1 cellular context compared by ENCODE assay signal in the genomic region with DNA sequence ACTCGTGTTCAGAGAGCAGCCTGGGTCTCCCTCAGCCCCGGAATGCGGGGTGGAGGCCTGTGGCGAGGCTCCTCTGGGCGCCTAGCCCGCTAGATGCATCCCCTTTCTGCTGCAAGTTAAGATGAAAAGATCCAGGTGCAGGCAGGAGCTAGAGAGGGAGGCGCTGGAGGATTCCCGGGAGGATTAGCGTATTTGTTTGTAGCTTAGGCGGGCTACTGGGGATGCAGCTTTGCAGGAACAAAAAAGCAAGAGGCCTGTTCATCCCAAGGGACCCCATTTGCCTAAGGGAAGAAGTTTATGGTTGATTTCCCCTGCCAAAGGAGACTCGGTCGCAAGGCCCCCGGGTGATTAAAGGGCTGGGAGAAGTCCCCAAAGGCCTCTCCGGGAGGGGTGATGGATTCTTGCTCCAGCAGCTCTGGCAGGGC.
TF ChIP-seq lines count a peak whose summit lies in the region.

No MANE protein-coding gene starts in this region.

TF ChIP-seq in GM23338, 12 proteins besides CTCF, POLR2A, EP300 and RAD21 (continued from another document):
- TF ChIP-seq, protein P1, sequence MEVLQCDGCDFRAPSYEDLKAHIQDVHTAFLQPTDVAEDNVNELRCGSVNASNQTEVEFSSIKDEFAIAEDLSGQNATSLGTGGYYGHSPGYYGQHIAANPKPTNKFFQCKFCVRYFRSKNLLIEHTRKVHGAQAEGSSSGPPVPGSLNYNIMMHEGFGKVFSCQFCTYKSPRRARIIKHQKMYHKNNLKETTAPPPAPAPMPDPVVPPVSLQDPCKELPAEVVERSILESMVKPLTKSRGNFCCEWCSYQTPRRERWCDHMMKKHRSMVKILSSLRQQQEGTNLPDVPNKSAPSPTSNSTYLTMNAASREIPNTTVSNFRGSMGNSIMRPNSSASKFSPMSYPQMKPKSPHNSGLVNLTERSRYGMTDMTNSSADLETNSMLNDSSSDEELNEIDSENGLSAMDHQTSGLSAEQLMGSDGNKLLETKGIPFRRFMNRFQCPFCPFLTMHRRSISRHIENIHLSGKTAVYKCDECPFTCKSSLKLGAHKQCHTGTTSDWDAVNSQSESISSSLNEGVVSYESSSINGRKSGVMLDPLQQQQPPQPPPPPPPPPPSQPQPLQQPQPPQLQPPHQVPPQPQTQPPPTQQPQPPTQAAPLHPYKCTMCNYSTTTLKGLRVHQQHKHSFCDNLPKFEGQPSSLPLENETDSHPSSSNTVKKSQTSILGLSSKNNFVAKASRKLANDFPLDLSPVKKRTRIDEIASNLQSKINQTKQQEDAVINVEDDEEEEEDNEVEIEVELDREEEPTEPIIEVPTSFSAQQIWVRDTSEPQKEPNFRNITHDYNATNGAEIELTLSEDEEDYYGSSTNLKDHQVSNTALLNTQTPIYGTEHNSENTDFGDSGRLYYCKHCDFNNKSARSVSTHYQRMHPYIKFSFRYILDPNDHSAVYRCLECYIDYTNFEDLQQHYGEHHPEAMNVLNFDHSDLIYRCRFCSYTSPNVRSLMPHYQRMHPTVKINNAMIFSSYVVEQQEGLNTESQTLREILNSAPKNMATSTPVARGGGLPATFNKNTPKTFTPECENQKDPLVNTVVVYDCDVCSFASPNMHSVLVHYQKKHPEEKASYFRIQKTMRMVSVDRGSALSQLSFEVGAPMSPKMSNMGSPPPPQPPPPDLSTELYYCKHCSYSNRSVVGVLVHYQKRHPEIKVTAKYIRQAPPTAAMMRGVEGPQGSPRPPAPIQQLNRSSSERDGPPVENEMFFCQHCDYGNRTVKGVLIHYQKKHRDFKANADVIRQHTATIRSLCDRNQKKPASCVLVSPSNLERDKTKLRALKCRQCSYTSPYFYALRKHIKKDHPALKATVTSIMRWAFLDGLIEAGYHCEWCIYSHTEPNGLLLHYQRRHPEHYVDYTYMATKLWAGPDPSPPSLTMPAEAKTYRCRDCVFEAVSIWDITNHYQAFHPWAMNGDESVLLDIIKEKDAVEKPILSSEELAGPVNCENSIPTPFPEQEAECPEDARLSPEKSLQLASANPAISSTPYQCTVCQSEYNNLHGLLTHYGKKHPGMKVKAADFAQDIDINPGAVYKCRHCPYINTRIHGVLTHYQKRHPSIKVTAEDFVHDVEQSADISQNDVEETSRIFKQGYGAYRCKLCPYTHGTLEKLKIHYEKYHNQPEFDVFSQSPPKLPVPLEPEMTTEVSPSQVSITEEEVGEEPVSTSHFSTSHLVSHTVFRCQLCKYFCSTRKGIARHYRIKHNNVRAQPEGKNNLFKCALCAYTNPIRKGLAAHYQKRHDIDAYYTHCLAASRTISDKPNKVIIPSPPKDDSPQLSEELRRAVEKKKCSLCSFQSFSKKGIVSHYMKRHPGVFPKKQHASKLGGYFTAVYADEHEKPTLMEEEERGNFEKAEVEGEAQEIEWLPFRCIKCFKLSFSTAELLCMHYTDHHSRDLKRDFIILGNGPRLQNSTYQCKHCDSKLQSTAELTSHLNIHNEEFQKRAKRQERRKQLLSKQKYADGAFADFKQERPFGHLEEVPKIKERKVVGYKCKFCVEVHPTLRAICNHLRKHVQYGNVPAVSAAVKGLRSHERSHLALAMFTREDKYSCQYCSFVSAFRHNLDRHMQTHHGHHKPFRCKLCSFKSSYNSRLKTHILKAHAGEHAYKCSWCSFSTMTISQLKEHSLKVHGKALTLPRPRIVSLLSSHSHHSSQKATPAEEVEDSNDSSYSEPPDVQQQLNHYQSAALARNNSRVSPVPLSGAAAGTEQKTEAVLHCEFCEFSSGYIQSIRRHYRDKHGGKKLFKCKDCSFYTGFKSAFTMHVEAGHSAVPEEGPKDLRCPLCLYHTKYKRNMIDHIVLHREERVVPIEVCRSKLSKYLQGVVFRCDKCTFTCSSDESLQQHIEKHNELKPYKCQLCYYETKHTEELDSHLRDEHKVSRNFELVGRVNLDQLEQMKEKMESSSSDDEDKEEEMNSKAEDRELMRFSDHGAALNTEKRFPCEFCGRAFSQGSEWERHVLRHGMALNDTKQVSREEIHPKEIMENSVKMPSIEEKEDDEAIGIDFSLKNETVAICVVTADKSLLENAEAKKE (CRISPR knock-in tag; IDR thresholded peaks at IDR 0.05): no peak
- no peak for TF ChIP-seq EZH2phosphoT487 (IDR thresholded peaks at IDR 0.05; ENCODE audit: unreplicated experiment)
- TF ChIP-seq STAT1 (IDR thresholded peaks at IDR 0.05; ENCODE audit: unreplicated experiment): no peak
- TF ChIP-seq POLR2AphosphoS5 (IDR thresholded peaks at IDR 0.05; ENCODE audit: low read depth): no peak
